ENCODE assay signal across 21 cellular contexts in the genomic region with DNA sequence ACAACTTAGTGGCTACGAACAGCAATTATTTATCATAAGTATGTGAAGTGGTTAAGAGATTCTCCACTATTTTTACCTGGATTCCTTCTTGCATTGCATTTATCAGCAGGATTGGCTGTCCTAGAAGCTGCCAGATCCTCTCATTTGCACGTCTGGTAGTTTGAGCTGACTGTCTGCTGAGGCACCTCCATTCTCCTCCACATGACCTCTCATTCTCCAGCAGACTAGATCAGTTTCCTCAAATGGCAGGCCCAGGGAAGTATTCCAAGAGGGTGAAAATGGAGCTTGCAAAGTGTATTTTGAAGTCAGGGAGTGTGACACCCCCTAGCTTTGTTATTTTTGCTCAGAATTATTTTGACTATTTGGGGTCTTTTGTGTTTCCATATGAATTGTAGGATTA.
"Had no signal": no experiment of that assay in that cellular context is flagged by ENCODE, and none has a peak within 500 bp of the region (broad histone marks: within the 10 kb centered on the region; RNA-seq: fewer than 3 reads in every experiment).

No MANE protein-coding gene starts in this region.

- ATAC-seq: activated CD4-positive, alpha-beta T cell treated with anti-CD3 and anti-CD28 coated beads for 36 hours; activated T-helper 17 cell treated with anti-CD3 and anti-CD28 coated beads, Interleukin-2, amount 50 U/mL, for 72 hours; pancreas; sciatic nerve had no signal

- H3K4me2 ChIP-seq: smooth muscle cell had no signal

- H3K27me3 ChIP-seq: adrenal gland, pancreas, testis had no signal

- DNase-seq: activated CD4-positive, alpha-beta T cell treated with anti-CD3 and anti-CD28 coated beads for 36 hours; activated CD4-positive, alpha-beta T cell treated with anti-CD3 and anti-CD28 coated beads, Interleukin-2, amount 50 U/mL, for 4 hours; activated CD8-positive, alpha-beta memory T cell treated with anti-CD3 and anti-CD28 coated beads for 24 hours; activated CD8-positive, alpha-beta memory T cell treated with anti-CD3 and anti-CD28 coated beads, Interleukin-2, amount 50 U/mL, for 4 hours; activated T-cell treated with anti-CD3 and anti-CD28 coated beads, Interleukin-2, amount 50 U/mL, for 24 hours; adrenal gland; immature natural killer cell; kidney glomerular epithelial cell; nephron progenitor cell; pancreas; stimulated activated CD4-positive, alpha-beta T cell treated with anti-CD3 and anti-CD28 coated beads, Interleukin-2, amount 100 ng/mL, for 48 hours; stimulated activated CD8-positive, alpha-beta memory T cell treated with anti-CD3 and anti-CD28 coated beads, Interleukin-4, amount 100 ng/mL, for 48 hours; stimulated activated naive CD4-positive, alpha-beta T cell; T-helper 9 cell; testis had no signal

- H3K36me3 Mint-ChIP-seq: activated naive CD8-positive, alpha-beta T cell; immature natural killer cell; memory B cell; type B pancreatic cell had no signal

- H3K27ac Mint-ChIP-seq: activated CD4-positive, alpha-beta T cell treated with anti-CD3 and anti-CD28 coated beads for 36 hours; activated naive CD8-positive, alpha-beta T cell; activated T-cell treated with anti-CD3 and anti-CD28 coated beads, Interleukin-2, amount 50 U/mL, for 24 hours; activated T-helper 17 cell treated with anti-CD3 and anti-CD28 coated beads, Interleukin-2, amount 50 U/mL, for 72 hours; immature natural killer cell; memory B cell; nephron progenitor cell; type B pancreatic cell had no signal

- H3K27me3 Mint-ChIP-seq: activated CD4-positive, alpha-beta T cell treated with anti-CD3 and anti-CD28 coated beads for 36 hours; activated naive CD8-positive, alpha-beta T cell; activated T-cell treated with anti-CD3 and anti-CD28 coated beads, Interleukin-2, amount 50 U/mL, for 24 hours; activated T-helper 17 cell treated with anti-CD3 and anti-CD28 coated beads, Interleukin-2, amount 50 U/mL, for 72 hours; memory B cell; type B pancreatic cell had no signal

- H3K27ac ChIP-seq: adrenal gland, pancreas, testis had no signal

- H3K9me3 ChIP-seq: adrenal gland, pancreas, testis had no signal

- H3K4me3 ChIP-seq: adrenal gland, pancreas, smooth muscle cell, testis had no signal

- H3K4me1 Mint-ChIP-seq: activated CD4-positive, alpha-beta T cell treated with anti-CD3 and anti-CD28 coated beads for 36 hours; activated T-helper 17 cell treated with anti-CD3 and anti-CD28 coated beads, Interleukin-2, amount 50 U/mL, for 72 hours; immature natural killer cell; memory B cell; nephron progenitor cell had no signal

- H3K4me3 Mint-ChIP-seq: activated CD4-positive, alpha-beta T cell treated with anti-CD3 and anti-CD28 coated beads for 36 hours; activated naive CD8-positive, alpha-beta T cell; activated T-cell treated with anti-CD3 and anti-CD28 coated beads, Interleukin-2, amount 50 U/mL, for 24 hours; activated T-helper 17 cell treated with anti-CD3 and anti-CD28 coated beads, Interleukin-2, amount 50 U/mL, for 72 hours; immature natural killer cell; memory B cell; nephron progenitor cell; type B pancreatic cell had no signal

- H3K4me1 ChIP-seq: pancreas, testis had no signal

- H3K9me3 Mint-ChIP-seq: memory B cell, nephron progenitor cell, type B pancreatic cell had no signal

- H3K36me3 ChIP-seq: adrenal gland, pancreas had no signal
